21 cellular contexts compared by ENCODE assay signal in genomic region chr20:52598306-52598705, GRCh38.
"Had no signal": no experiment of that assay in that cellular context is flagged by ENCODE, and none has a peak within 500 bp of the region (broad histone marks: within the 10 kb centered on the region; RNA-seq: fewer than 3 reads in every experiment).

No MANE protein-coding gene starts in this region.

- FAIRE-seq: keratinocyte had no signal

- ATAC-seq: left cardiac atrium; left lung; lower lobe of right lung; naive thymus-derived CD8-positive, alpha-beta T cell; psoas muscle; right lobe of liver; stimulated activated memory B cell treated with anti-CD40 and anti-IgM and Interleukin-4, amounts not matched to agents 10 μg/mL and 1 μg/mL and 100 μg/mL, for 72 hours; stimulated activated naive CD8-positive, alpha-beta T cell treated with anti-CD3 and anti-CD28 coated beads, Interleukin-15, amount 100 ng/mL, for 72 hours had no signal

- DNase-seq: hippocampal formation; left cardiac atrium; left lung; lower lobe of right lung; mammary epithelial cell; mesenchymal stem cell; naive thymus-derived CD8-positive, alpha-beta T cell; nephron progenitor cell; occipital lobe; psoas muscle; right lobe of liver; stimulated activated CD4-positive, alpha-beta T cell treated with anti-CD3 and anti-CD28 coated beads, Interleukin-1b, Interleukin-23, amount 100 ng/mL, for 48 hours; stimulated activated CD4-positive, alpha-beta T cell treated with anti-CD3 and anti-CD28 coated beads, Interleukin-2, amount 100 ng/mL, for 48 hours; stimulated activated CD4-positive, alpha-beta T cell treated with anti-CD3 and anti-CD28 coated beads, Interleukin-4, amount 100 ng/mL, for 4 hours; stimulated activated CD8-positive, alpha-beta memory T cell treated with anti-CD3 and anti-CD28 coated beads, Interleukin-4, amount 100 ng/mL, for 48 hours; stimulated activated naive CD4-positive, alpha-beta T cell treated with Interleukin-2 at 50 U/mL for 16 hours; stimulated activated naive CD8-positive, alpha-beta T cell treated with anti-CD3 and anti-CD28 coated beads, Interleukin-15, amount 100 ng/mL, for 72 hours; substantia nigra; uterus had no signal
